Comparison of ENCODE assay signal across 28 cellular contexts in the genomic region with DNA sequence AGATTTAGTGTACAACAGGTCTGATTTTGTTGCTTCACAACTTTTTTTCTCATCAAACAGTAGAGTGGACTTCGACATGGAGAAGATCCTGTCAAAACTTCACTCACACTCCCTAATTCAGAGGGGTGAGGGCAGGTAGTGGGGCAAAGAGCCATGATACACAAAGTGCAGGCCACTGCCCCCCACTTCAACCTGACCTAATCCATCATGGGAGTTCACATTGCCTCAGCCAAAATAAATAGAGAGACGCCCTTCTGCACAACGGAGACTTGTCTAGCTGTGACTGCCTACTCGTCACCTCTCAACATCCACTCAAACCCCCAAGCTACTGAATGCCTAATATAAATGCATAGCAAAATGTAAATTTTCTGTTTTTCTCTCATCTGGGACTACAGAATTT.
"Had no signal": no experiment of that assay in that cellular context is flagged by ENCODE, and none has a peak within 500 bp of the region (broad histone marks: within the 10 kb centered on the region; RNA-seq: fewer than 3 reads in every experiment).

No MANE protein-coding gene starts in this region.

- H3K27me3 Mint-ChIP-seq: progenitor cell of endocrine pancreas had no signal

- H3K27ac ChIP-seq: heart left ventricle, neutrophil, right atrium auricular region, skin epidermis, stomach, testis, thyroid gland, vagina had no signal

- H3K9me3 Mint-ChIP-seq: natural killer cell, type B pancreatic cell had no signal

- H3K4me3 Mint-ChIP-seq: immature natural killer cell; mesothelial cell of epicardium; naive B cell; natural killer cell; stimulated activated naive B cell treated with anti-CD40 and anti-IgM and Interleukin-4, amounts not matched to agents 10 μg/mL and 1 μg/mL and 100 μg/mL, for 72 hours; type B pancreatic cell had no signal

- H3K4me1 ChIP-seq: heart left ventricle, right atrium auricular region, stomach, testis, thyroid gland, vagina had no signal

- ATAC-seq: heart left ventricle; left colon; natural killer cell; sciatic nerve; stimulated activated naive B cell treated with anti-CD40 and anti-IgM and Interleukin-4, amounts not matched to agents 10 μg/mL and 1 μg/mL and 100 μg/mL, for 72 hours; stimulated activated naive CD8-positive, alpha-beta T cell treated with anti-CD3 and anti-CD28 coated beads, Interleukin-15, Interleukin-2, amounts not matched to agents 100 U/mL and 50 U/mL, for 24 hours had no signal

- H3K36me3 ChIP-seq: heart left ventricle, neutrophil, right atrium auricular region, stomach, thyroid gland, vagina had no signal

- H3K27me3 ChIP-seq: right atrium auricular region, testis, thyroid gland, vagina had no signal

- H3K4me1 Mint-ChIP-seq: immature natural killer cell; naive B cell; natural killer cell; stimulated activated naive B cell treated with anti-CD40 and anti-IgM and Interleukin-4, amounts not matched to agents 10 μg/mL and 1 μg/mL and 100 μg/mL, for 72 hours had no signal

- DNase-seq: glutamatergic neuron; heart left ventricle; hypothalamus; immature natural killer cell; kidney; left colon; mesendoderm; naive B cell; natural killer cell; occipital lobe; stimulated activated CD4-positive, alpha-beta T cell treated with anti-CD3 and anti-CD28 coated beads, Interleukin-12 subunit alpha, Interleukin-12 subunit beta, amount 100 ng/mL, for 4 hours; stimulated activated CD4-positive, alpha-beta T cell treated with anti-CD3 and anti-CD28 coated beads, Interleukin-15, amount 100 ng/mL, for 24 hours; stimulated activated CD4-positive, alpha-beta T cell treated with anti-CD3 and anti-CD28 coated beads, Interleukin-2, amount 100 ng/mL, for 24 hours; stimulated activated CD4-positive, alpha-beta T cell treated with anti-CD3 and anti-CD28 coated beads, Interleukin-4, amount 100 ng/mL, for 1 hour; stimulated activated naive B cell treated with anti-CD40 and anti-IgM and Interleukin-4, amounts not matched to agents 10 μg/mL and 1 μg/mL and 100 μg/mL, for 72 hours; stimulated activated naive CD8-positive, alpha-beta T cell treated with anti-CD3 and anti-CD28 coated beads, Interleukin-15, Interleukin-2, amounts not matched to agents 100 U/mL and 50 U/mL, for 24 hours; stomach; testis; thyroid gland had no signal

- H3K9me3 ChIP-seq: neutrophil, right atrium auricular region, testis, thyroid gland, vagina had no signal

- H3K4me3 ChIP-seq: heart left ventricle, lung, right atrium auricular region, skin epidermis, stomach, testis, thyroid gland, vagina had no signal

- H3K36me3 Mint-ChIP-seq: immature natural killer cell; mesothelial cell of epicardium; naive B cell; natural killer cell; stimulated activated naive B cell treated with anti-CD40 and anti-IgM and Interleukin-4, amounts not matched to agents 10 μg/mL and 1 μg/mL and 100 μg/mL, for 72 hours; type B pancreatic cell had no signal

- H3K27ac Mint-ChIP-seq: immature natural killer cell; mesothelial cell of epicardium; naive B cell; natural killer cell; progenitor cell of endocrine pancreas; stimulated activated naive B cell treated with anti-CD40 and anti-IgM and Interleukin-4, amounts not matched to agents 10 μg/mL and 1 μg/mL and 100 μg/mL, for 72 hours; type B pancreatic cell had no signal
